1 cellular context compared by ENCODE assay signal in the genomic region with DNA sequence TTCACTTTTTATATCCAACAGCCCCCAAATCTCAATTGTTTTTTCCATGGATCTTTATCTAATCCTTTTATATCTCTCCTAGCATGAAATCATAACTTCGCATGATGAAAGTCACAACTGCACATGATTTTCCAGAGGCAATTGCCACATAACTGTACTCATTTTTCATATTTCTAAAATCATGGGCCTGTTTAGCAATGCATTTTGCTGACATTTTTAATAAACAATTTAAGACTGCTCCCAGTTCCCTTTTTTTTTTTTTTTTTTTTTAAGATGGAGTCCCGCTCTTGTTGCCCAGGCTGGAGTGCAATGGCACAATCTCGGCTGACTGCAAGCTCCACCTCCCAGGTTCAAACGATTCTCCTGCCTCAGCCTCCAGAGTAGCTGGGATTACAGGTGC.
TF ChIP-seq lines count a peak whose summit lies in the region.

No MANE protein-coding gene starts in this region.

TF ChIP-seq in HCT116, 20 proteins besides CTCF, POLR2A, EP300 and RAD21:
- TF ChIP-seq, protein P1, sequence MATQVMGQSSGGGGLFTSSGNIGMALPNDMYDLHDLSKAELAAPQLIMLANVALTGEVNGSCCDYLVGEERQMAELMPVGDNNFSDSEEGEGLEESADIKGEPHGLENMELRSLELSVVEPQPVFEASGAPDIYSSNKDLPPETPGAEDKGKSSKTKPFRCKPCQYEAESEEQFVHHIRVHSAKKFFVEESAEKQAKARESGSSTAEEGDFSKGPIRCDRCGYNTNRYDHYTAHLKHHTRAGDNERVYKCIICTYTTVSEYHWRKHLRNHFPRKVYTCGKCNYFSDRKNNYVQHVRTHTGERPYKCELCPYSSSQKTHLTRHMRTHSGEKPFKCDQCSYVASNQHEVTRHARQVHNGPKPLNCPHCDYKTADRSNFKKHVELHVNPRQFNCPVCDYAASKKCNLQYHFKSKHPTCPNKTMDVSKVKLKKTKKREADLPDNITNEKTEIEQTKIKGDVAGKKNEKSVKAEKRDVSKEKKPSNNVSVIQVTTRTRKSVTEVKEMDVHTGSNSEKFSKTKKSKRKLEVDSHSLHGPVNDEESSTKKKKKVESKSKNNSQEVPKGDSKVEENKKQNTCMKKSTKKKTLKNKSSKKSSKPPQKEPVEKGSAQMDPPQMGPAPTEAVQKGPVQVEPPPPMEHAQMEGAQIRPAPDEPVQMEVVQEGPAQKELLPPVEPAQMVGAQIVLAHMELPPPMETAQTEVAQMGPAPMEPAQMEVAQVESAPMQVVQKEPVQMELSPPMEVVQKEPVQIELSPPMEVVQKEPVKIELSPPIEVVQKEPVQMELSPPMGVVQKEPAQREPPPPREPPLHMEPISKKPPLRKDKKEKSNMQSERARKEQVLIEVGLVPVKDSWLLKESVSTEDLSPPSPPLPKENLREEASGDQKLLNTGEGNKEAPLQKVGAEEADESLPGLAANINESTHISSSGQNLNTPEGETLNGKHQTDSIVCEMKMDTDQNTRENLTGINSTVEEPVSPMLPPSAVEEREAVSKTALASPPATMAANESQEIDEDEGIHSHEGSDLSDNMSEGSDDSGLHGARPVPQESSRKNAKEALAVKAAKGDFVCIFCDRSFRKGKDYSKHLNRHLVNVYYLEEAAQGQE (IDR thresholded peaks at IDR 0.05; ENCODE audit: low read depth), result no peak
- TF ChIP-seq, protein P2, sequence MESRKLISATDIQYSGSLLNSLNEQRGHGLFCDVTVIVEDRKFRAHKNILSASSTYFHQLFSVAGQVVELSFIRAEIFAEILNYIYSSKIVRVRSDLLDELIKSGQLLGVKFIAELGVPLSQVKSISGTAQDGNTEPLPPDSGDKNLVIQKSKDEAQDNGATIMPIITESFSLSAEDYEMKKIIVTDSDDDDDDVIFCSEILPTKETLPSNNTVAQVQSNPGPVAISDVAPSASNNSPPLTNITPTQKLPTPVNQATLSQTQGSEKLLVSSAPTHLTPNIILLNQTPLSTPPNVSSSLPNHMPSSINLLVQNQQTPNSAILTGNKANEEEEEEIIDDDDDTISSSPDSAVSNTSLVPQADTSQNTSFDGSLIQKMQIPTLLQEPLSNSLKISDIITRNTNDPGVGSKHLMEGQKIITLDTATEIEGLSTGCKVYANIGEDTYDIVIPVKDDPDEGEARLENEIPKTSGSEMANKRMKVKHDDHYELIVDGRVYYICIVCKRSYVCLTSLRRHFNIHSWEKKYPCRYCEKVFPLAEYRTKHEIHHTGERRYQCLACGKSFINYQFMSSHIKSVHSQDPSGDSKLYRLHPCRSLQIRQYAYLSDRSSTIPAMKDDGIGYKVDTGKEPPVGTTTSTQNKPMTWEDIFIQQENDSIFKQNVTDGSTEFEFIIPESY (IDR thresholded peaks at IDR 0.05; ENCODE audit: extremely low read depth, insufficient replicate concordance, low read length), result no peak
- TF ChIP-seq ZFX (IDR thresholded peaks at IDR 0.05) (no peak), YY1 (IDR thresholded peaks at IDR 0.05; ENCODE audit: extremely low read depth, insufficient replicate concordance, low read depth, low read length) (no peak), ELF1 (IDR thresholded peaks at IDR 0.05; ENCODE audit: borderline replicate concordance, low read depth) (no peak), SIN3A (IDR thresholded peaks at IDR 0.05; ENCODE audit: low read depth) (no peak), POLR2AphosphoS5 (IDR thresholded peaks at IDR 0.05; ENCODE audit: low read depth, low read length) (no peak), CEBPB (IDR thresholded peaks at IDR 0.05; ENCODE audit: low read depth) (no peak), FOSL1 (IDR thresholded peaks at IDR 0.05; ENCODE audit: low read depth) (no peak), EGR1 (IDR thresholded peaks at IDR 0.05; ENCODE audit: low read depth) (no peak), SP1 (IDR thresholded peaks at IDR 0.05; ENCODE audit: low read depth) (no peak), EZH2phosphoT487 (IDR thresholded peaks at IDR 0.05; ENCODE audit: borderline replicate concordance) (no peak), CBX3 (IDR thresholded peaks at IDR 0.05; ENCODE audit: low read depth) (no peak)
- TF ChIP-seq, protein P3, sequence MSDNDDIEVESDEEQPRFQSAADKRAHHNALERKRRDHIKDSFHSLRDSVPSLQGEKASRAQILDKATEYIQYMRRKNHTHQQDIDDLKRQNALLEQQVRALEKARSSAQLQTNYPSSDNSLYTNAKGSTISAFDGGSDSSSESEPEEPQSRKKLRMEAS (IDR thresholded peaks at IDR 0.05), result no peak
- TF ChIP-seq, protein P4, sequence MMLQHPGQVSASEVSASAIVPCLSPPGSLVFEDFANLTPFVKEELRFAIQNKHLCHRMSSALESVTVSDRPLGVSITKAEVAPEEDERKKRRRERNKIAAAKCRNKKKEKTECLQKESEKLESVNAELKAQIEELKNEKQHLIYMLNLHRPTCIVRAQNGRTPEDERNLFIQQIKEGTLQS (IDR thresholded peaks at IDR 0.05), result no peak
